ENCODE assay signal across 1 cellular context in genomic region chr17:79027274-79027924, GRCh38.
A peak's percentile ranks its signal among the peaks of the same experiment; 100 is the strongest.
TF ChIP-seq lines count a peak whose summit lies in the region.

No MANE protein-coding gene starts in this region.

TF ChIP-seq in SK-N-SH treated with all-trans-retinoic acid at 6 μM for 48 hours, 23 proteins besides CTCF, POLR2A, EP300 and RAD21 (continued from another document):
- TF ChIP-seq TSHZ2 (CRISPR knock-in tag; IDR thresholded peaks at IDR 0.05) (0 out of 2 replicates have a peak, but pooled peaks have one; percentile 62), ZC3H10 (CRISPR knock-in tag; IDR thresholded peaks at IDR 0.05) (no peak), BACH2 (CRISPR knock-in tag; IDR thresholded peaks at IDR 0.05; ENCODE audit: borderline replicate concordance) (no peak), POU6F1 (CRISPR knock-in tag; IDR thresholded peaks at IDR 0.05; ENCODE audit: borderline replicate concordance, low read depth) (no peak), PPARA (CRISPR knock-in tag; IDR thresholded peaks at IDR 0.05; ENCODE audit: borderline replicate concordance) (no peak)
